ENCODE assay signal across 22 cellular contexts in genomic region chr15:70523192-70523591, GRCh38.
"Had no signal": no experiment of that assay in that cellular context is flagged by ENCODE, and none has a peak within 500 bp of the region (broad histone marks: within the 10 kb centered on the region; RNA-seq: fewer than 3 reads in every experiment).

No MANE protein-coding gene starts in this region.

- H3K27me3 Mint-ChIP-seq: activated naive CD8-positive, alpha-beta T cell; T-cell had no signal

- H3K4me2 ChIP-seq: KMS-11 had no signal

- DNase-seq: activated B cell treated with CpG ODN at 0.5 μM for 24 hours; activated gamma-delta T cell; activated naive CD4-positive, alpha-beta T cell treated with anti-CD3 and anti-CD28 coated beads for 36 hours; activated T-cell treated with anti-CD3 and anti-CD28 coated beads for 4 hours; amygdala; NCI-H1092; NCI-H1417 treated with DMSO at 0.1 percent for 48 hours; NCI-H1694 treated with DMSO at 0.1 percent for 48 hours; NCI-H2029 treated with DMSO at 0.1 percent for 48 hours; NCI-H2227 treated with DMSO at 0.1 percent for 48 hours; NCI-H446 treated with DMSO at 0.1 percent for 48 hours; NCI-H526; NCI-H82; T-cell; T-helper 2 cell; T1000 had no signal

- H3K9me3 Mint-ChIP-seq: activated naive CD4-positive, alpha-beta T cell treated with anti-CD3 and anti-CD28 coated beads for 36 hours; activated T-helper 17 cell treated with anti-CD3 and anti-CD28 coated beads, Interleukin-2, amount 50 U/mL, for 72 hours; T-cell had no signal

- ATAC-seq: activated T-helper 17 cell treated with anti-CD3 and anti-CD28 coated beads, Interleukin-2, amount 50 U/mL, for 72 hours; Right ventricle myocardium inferior; T-cell had no signal

- H3K27ac ChIP-seq: KMS-11, SK-N-MC had no signal

- H3K36me3 Mint-ChIP-seq: brain had no signal

- H3K4me3 ChIP-seq: SK-N-MC had no signal

- H3K4me3 Mint-ChIP-seq: activated B cell treated with CpG ODN at 0.5 μM for 24 hours; activated naive CD4-positive, alpha-beta T cell treated with anti-CD3 and anti-CD28 coated beads for 36 hours; activated naive CD8-positive, alpha-beta T cell; activated T-helper 17 cell treated with anti-CD3 and anti-CD28 coated beads, Interleukin-2, amount 50 U/mL, for 72 hours; T-cell had no signal

- H3K27ac Mint-ChIP-seq: activated B cell treated with CpG ODN at 0.5 μM for 24 hours; activated naive CD4-positive, alpha-beta T cell treated with anti-CD3 and anti-CD28 coated beads for 36 hours; activated naive CD8-positive, alpha-beta T cell; activated T-helper 17 cell treated with anti-CD3 and anti-CD28 coated beads, Interleukin-2, amount 50 U/mL, for 72 hours had no signal

- H3K9ac ChIP-seq: KMS-11 had no signal
